Comparison of ENCODE assay signal across 1 cellular context in the genomic region with DNA sequence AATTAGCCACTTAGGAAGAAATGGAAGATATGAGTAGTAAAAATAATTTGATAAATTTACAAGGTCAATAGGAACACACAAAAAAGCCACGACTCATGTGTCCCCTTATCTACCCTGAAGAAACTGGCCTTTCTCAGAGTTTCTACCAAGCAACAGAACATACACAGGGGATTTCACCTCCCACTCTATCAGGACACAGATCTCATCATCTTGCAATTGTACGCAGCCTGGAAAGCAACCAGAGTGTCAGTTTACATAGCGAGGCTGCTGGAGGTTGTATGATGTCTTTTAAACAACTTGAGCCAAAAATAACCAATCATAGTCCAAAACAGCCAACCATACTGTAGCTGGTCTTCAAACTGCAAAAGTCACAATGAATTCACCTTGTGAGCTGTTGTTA.
A peak's percentile ranks its signal among the peaks of the same experiment; 100 is the strongest.
TF ChIP-seq lines count a peak whose summit lies in the region.

No MANE protein-coding gene starts in this region.

TF ChIP-seq in K562, 482 proteins besides CTCF, POLR2A, EP300 and RAD21 (continued from another document):
- TF ChIP-seq JUND (IDR thresholded peaks at IDR 0.05; ENCODE audit: borderline replicate concordance, low read depth, low read length) (peak; percentile 20; the same call in 1 of the 2 replicates), JUND (tag; IDR thresholded peaks at IDR 0.05; ENCODE audit: borderline replicate concordance, low read depth, low read length) (peak; percentile 16; the same call in 1 of the 3 replicates), SOX6 (IDR thresholded peaks at IDR 0.05) (peak; percentile 55), PTTG1 (tag; IDR thresholded peaks at IDR 0.05; ENCODE audit: low read depth) (0 out of 2 replicates have a peak, but pooled peaks have one; percentile 43), ZNF3 (CRISPR knock-in tag; IDR thresholded peaks at IDR 0.05) (peak; percentile 93)
